ENCODE assay signal across 9 cellular contexts in genomic region chr10:56222237-56222636, GRCh38.
"Had no signal": no experiment of that assay in that cellular context is flagged by ENCODE, and none has a peak within 500 bp of the region (broad histone marks: within the 10 kb centered on the region; RNA-seq: fewer than 3 reads in every experiment).

No MANE protein-coding gene starts in this region.

- H3K9me3 Mint-ChIP-seq: HFFc6, IgD-negative memory B cell had no signal

- H3K4me1 ChIP-seq: HAP-1 had no signal

- DNase-seq: GOT3, HFFc6 had no signal

- FAIRE-seq: H54, HepG2 had no signal

- H3K4me3 ChIP-seq: HAP-1 had no signal

- H3K36me3 ChIP-seq: HAP-1 had no signal

- H3K4me1 Mint-ChIP-seq: IgD-negative memory B cell had no signal

- H3K9me3 ChIP-seq: HAP-1 had no signal

- H3K27ac ChIP-seq: HL-60, KMS-11 had no signal

- H3K27me3 Mint-ChIP-seq: IgD-negative memory B cell had no signal

- ATAC-seq: HCT116, HepG2 had no signal

- H3K4me3 Mint-ChIP-seq: HFFc6, IgD-negative memory B cell had no signal

- H3K4me2 ChIP-seq: KMS-11 had no signal

- H3K36me3 Mint-ChIP-seq: IgD-negative memory B cell had no signal

- H3K9ac ChIP-seq: KMS-11 had no signal

- H3K27ac Mint-ChIP-seq: HFFc6, IgD-negative memory B cell had no signal
